ENCODE assay signal across 1 cellular context in the genomic region with DNA sequence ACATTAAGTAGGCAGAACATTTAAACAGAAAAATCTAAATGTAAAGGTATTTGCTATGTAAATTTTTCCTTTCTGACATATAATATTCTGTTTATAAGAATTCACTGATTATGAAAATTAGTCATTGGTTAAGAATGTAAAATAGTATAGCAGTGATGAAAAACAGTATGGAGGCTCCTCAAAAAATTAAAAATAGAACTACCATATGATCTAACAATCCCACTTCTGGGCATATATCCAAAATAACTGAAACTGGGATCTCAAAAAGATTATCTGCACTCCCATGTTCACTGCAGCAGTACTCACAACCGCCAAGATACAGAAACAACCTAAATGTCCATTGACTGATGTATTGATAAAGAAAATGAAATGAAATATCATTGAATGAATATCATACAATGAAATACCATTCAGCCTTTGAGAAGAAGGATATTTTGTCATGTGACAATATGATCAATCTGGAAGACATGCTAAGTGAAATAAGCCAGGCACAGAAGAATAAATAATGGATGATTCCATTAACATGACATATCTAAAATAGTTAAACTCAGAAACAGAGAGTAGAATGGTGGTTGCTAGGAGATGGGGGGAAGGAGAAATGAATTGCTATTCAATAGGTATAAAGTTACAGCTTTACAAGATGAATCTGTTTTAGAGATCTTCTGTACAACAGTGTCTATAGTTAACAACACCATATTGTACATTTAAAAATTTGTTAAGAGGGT.
TF ChIP-seq lines count a peak whose summit lies in the region.

No MANE protein-coding gene starts in this region.

TF ChIP-seq in GM23338, 12 proteins besides CTCF, POLR2A, EP300 and RAD21 (continued from another document):
- TF ChIP-seq, protein P1, sequence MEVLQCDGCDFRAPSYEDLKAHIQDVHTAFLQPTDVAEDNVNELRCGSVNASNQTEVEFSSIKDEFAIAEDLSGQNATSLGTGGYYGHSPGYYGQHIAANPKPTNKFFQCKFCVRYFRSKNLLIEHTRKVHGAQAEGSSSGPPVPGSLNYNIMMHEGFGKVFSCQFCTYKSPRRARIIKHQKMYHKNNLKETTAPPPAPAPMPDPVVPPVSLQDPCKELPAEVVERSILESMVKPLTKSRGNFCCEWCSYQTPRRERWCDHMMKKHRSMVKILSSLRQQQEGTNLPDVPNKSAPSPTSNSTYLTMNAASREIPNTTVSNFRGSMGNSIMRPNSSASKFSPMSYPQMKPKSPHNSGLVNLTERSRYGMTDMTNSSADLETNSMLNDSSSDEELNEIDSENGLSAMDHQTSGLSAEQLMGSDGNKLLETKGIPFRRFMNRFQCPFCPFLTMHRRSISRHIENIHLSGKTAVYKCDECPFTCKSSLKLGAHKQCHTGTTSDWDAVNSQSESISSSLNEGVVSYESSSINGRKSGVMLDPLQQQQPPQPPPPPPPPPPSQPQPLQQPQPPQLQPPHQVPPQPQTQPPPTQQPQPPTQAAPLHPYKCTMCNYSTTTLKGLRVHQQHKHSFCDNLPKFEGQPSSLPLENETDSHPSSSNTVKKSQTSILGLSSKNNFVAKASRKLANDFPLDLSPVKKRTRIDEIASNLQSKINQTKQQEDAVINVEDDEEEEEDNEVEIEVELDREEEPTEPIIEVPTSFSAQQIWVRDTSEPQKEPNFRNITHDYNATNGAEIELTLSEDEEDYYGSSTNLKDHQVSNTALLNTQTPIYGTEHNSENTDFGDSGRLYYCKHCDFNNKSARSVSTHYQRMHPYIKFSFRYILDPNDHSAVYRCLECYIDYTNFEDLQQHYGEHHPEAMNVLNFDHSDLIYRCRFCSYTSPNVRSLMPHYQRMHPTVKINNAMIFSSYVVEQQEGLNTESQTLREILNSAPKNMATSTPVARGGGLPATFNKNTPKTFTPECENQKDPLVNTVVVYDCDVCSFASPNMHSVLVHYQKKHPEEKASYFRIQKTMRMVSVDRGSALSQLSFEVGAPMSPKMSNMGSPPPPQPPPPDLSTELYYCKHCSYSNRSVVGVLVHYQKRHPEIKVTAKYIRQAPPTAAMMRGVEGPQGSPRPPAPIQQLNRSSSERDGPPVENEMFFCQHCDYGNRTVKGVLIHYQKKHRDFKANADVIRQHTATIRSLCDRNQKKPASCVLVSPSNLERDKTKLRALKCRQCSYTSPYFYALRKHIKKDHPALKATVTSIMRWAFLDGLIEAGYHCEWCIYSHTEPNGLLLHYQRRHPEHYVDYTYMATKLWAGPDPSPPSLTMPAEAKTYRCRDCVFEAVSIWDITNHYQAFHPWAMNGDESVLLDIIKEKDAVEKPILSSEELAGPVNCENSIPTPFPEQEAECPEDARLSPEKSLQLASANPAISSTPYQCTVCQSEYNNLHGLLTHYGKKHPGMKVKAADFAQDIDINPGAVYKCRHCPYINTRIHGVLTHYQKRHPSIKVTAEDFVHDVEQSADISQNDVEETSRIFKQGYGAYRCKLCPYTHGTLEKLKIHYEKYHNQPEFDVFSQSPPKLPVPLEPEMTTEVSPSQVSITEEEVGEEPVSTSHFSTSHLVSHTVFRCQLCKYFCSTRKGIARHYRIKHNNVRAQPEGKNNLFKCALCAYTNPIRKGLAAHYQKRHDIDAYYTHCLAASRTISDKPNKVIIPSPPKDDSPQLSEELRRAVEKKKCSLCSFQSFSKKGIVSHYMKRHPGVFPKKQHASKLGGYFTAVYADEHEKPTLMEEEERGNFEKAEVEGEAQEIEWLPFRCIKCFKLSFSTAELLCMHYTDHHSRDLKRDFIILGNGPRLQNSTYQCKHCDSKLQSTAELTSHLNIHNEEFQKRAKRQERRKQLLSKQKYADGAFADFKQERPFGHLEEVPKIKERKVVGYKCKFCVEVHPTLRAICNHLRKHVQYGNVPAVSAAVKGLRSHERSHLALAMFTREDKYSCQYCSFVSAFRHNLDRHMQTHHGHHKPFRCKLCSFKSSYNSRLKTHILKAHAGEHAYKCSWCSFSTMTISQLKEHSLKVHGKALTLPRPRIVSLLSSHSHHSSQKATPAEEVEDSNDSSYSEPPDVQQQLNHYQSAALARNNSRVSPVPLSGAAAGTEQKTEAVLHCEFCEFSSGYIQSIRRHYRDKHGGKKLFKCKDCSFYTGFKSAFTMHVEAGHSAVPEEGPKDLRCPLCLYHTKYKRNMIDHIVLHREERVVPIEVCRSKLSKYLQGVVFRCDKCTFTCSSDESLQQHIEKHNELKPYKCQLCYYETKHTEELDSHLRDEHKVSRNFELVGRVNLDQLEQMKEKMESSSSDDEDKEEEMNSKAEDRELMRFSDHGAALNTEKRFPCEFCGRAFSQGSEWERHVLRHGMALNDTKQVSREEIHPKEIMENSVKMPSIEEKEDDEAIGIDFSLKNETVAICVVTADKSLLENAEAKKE (CRISPR knock-in tag; IDR thresholded peaks at IDR 0.05), result no peak
